In the genomic region with DNA sequence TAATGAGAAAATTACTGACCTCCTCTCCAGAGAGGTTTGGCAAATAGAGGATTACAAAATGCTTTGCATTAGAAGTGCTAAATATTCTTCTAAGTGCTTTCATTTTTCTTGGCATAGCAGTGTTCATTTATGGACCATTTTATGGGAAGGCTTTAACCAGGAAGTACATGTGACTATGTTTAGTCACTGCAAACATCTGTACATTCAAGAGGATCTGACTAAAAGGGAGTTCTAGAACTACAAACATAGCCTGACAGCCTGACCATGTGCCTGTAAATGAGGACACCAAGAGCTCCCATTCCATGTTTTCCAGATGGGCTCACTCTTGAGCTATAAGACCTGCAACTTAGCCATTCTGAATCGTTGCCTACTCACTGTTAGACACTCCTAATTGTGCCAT, we compare ENCODE assay signal across 14 cellular contexts.
"Had no signal": no experiment of that assay in that cellular context is flagged by ENCODE, and none has a peak within 500 bp of the region (broad histone marks: within the 10 kb centered on the region; RNA-seq: fewer than 3 reads in every experiment).

No MANE protein-coding gene starts in this region.

- H3K27ac Mint-ChIP-seq: activated naive CD4-positive, alpha-beta T cell treated with anti-CD3 and anti-CD28 coated beads for 36 hours; activated naive CD8-positive, alpha-beta T cell treated with anti-CD3 and anti-CD28 coated beads, Interleukin-2, amount 50 U/mL, for 24 hours; activated T-helper 17 cell treated with anti-CD3 and anti-CD28 coated beads, Interleukin-2, amount 50 U/mL, for 72 hours; natural killer cell; stimulated activated effector memory CD8-positive, alpha-beta T cell treated with anti-CD3 and anti-CD28 coated beads, Interleukin-12 subunit alpha, Interleukin-12 subunit beta, amount 100 ng/mL, for 72 hours had no signal

- H3K4me3 ChIP-seq: ascending aorta, cardiac muscle cell, esophagus muscularis mucosa, hepatocyte, left lung had no signal

- H3K36me3 ChIP-seq: ascending aorta, cardiac muscle cell, esophagus muscularis mucosa, left lung, neutrophil had no signal

- H3K4me2 ChIP-seq: hepatocyte had no signal

- H3K27ac ChIP-seq: ascending aorta, cardiac muscle cell, esophagus muscularis mucosa, hepatocyte, left lung, neutrophil had no signal

- ATAC-seq: activated naive CD8-positive, alpha-beta T cell treated with anti-CD3 and anti-CD28 coated beads, Interleukin-2, amount 50 U/mL, for 24 hours; activated T-helper 17 cell treated with anti-CD3 and anti-CD28 coated beads, Interleukin-2, amount 50 U/mL, for 72 hours; left lung; natural killer cell; stimulated activated effector memory CD8-positive, alpha-beta T cell treated with anti-CD3 and anti-CD28 coated beads, Interleukin-12 subunit alpha, Interleukin-12 subunit beta, amount 100 ng/mL, for 72 hours had no signal

- H3K36me3 Mint-ChIP-seq: natural killer cell; stimulated activated effector memory CD8-positive, alpha-beta T cell treated with anti-CD3 and anti-CD28 coated beads, Interleukin-12 subunit alpha, Interleukin-12 subunit beta, amount 100 ng/mL, for 72 hours had no signal

- H3K79me2 ChIP-seq: hepatocyte had no signal

- H3K27me3 ChIP-seq: ascending aorta, cardiac muscle cell, esophagus muscularis mucosa, hepatocyte, left lung, neutrophil had no signal

- H3K4me1 Mint-ChIP-seq: activated T-helper 17 cell treated with anti-CD3 and anti-CD28 coated beads, Interleukin-2, amount 50 U/mL, for 72 hours; stimulated activated effector memory CD8-positive, alpha-beta T cell treated with anti-CD3 and anti-CD28 coated beads, Interleukin-12 subunit alpha, Interleukin-12 subunit beta, amount 100 ng/mL, for 72 hours had no signal

- H2AFZ ChIP-seq: hepatocyte had no signal

- H3K9me3 ChIP-seq: ascending aorta, esophagus muscularis mucosa, neutrophil had no signal

- H3K4me1 ChIP-seq: ascending aorta, esophagus muscularis mucosa, left lung had no signal

- H3K27me3 Mint-ChIP-seq: activated naive CD8-positive, alpha-beta T cell treated with anti-CD3 and anti-CD28 coated beads, Interleukin-2, amount 50 U/mL, for 24 hours; activated T-helper 17 cell treated with anti-CD3 and anti-CD28 coated beads, Interleukin-2, amount 50 U/mL, for 72 hours had no signal

- DNase-seq: activated naive CD4-positive, alpha-beta T cell treated with anti-CD3 and anti-CD28 coated beads for 36 hours; activated naive CD8-positive, alpha-beta T cell treated with anti-CD3 and anti-CD28 coated beads, Interleukin-2, amount 50 U/mL, for 24 hours; activated T-cell treated with anti-CD3 and anti-CD28 coated beads for 4 hours; left lung; natural killer cell; posterior cingulate gyrus; retina had no signal

- H3K4me3 Mint-ChIP-seq: activated naive CD4-positive, alpha-beta T cell treated with anti-CD3 and anti-CD28 coated beads for 36 hours; activated naive CD8-positive, alpha-beta T cell treated with anti-CD3 and anti-CD28 coated beads, Interleukin-2, amount 50 U/mL, for 24 hours; activated T-helper 17 cell treated with anti-CD3 and anti-CD28 coated beads, Interleukin-2, amount 50 U/mL, for 72 hours; natural killer cell; stimulated activated effector memory CD8-positive, alpha-beta T cell treated with anti-CD3 and anti-CD28 coated beads, Interleukin-12 subunit alpha, Interleukin-12 subunit beta, amount 100 ng/mL, for 72 hours had no signal

- H3K9me3 Mint-ChIP-seq: activated naive CD4-positive, alpha-beta T cell treated with anti-CD3 and anti-CD28 coated beads for 36 hours; activated naive CD8-positive, alpha-beta T cell treated with anti-CD3 and anti-CD28 coated beads, Interleukin-2, amount 50 U/mL, for 24 hours; activated T-helper 17 cell treated with anti-CD3 and anti-CD28 coated beads, Interleukin-2, amount 50 U/mL, for 72 hours; natural killer cell; stimulated activated effector memory CD8-positive, alpha-beta T cell treated with anti-CD3 and anti-CD28 coated beads, Interleukin-12 subunit alpha, Interleukin-12 subunit beta, amount 100 ng/mL, for 72 hours had no signal
